ENCODE assay signal across 8 cellular contexts in genomic region chr5:32710859-32711692, GRCh38. TPM values are rescaled to one million over a fixed set of nuclear protein-coding genes. Genes with fewer than 3 reads are reported as not detected.
DNase-seq lines count a peak whose midpoint lies in the region; ATAC-seq and TF ChIP-seq lines count a peak whose summit lies in the region.

TSS of gene NPR3 (plus strand) at chr5:32711321. CDS start at chr5:32711777, 456 bp downstream.

- no peak for DNase-seq in CD8-positive, alpha-beta memory T cell
- DNase-seq in NB4 (ENCODE audit: low read depth) (no peak), colonic mucosa (no peak), right lobe of liver (peak in 1 of 3 donors; percentile 43), thoracic aorta (ENCODE audit: low spot score) (no peak), H4 (ENCODE audit: low spot score) (no peak), NCI-H2107 (lab: John Stamatoyannopoulos, UW) (no peak), DMS79 (lab: John Stamatoyannopoulos, UW) (no peak)

- under 1% methylated on average over 35 of the region's 44 CpGs for WGBS in right lobe of liver (ENCODE audit: insufficient coverage, low coverage, low lambda C conversion rate, missing lambda C conversion rate)

- no peak within 1 kb of the TSS for H3K27ac ChIP-seq in CD8-positive, alpha-beta memory T cell (ENCODE audit: low read depth, low read length)
- H3K27ac ChIP-seq in colonic mucosa (no peak within 1 kb of the TSS), right lobe of liver (peak within 1 kb of the TSS; percentile 47 to 72 (median 68)), thoracic aorta (peak within 1 kb of the TSS; percentile 89)

- peaks cover 0 to 2% (median 0%) of the 10 kb centered on the region in 5 donors for H3K9me3 Mint-ChIP-seq in CD8-positive, alpha-beta memory T cell

- H3K27me3 Mint-ChIP-seq in CD8-positive, alpha-beta memory T cell: peaks cover 52 to 63% of the 10 kb centered on the region in 2 donors

- no peak within 1 kb of the TSS for H3K27ac Mint-ChIP-seq in CD8-positive, alpha-beta memory T cell

- ATAC-seq in right lobe of liver (peak; percentile 6 to 37 (median 24)), thoracic aorta (ENCODE audit: insufficient number of reproducible peaks, low FRiP score, low read depth) (no peak)

- peaks cover 17 to 36% (median 22%) of the 10 kb centered on the region in 3 donors for H3K4me1 Mint-ChIP-seq in CD8-positive, alpha-beta memory T cell

- no peaks in the 10 kb centered on the region for H3K9me3 ChIP-seq in CD8-positive, alpha-beta memory T cell (ENCODE audit: low read length)
- H3K9me3 ChIP-seq in colonic mucosa: no peaks in the 10 kb centered on the region
- no peaks in the 10 kb centered on the region for H3K9me3 ChIP-seq in right lobe of liver
- H3K9me3 ChIP-seq in thoracic aorta: no peaks in the 10 kb centered on the region

- no peaks in the 10 kb centered on the region for H3K36me3 ChIP-seq in CD8-positive, alpha-beta memory T cell (ENCODE audit: insufficient read depth, low read length)
- no peaks in the 10 kb centered on the region for H3K36me3 ChIP-seq in colonic mucosa
- H3K36me3 ChIP-seq in right lobe of liver: no peaks in the 10 kb centered on the region
- no peaks in the 10 kb centered on the region for H3K36me3 ChIP-seq in thoracic aorta

- H3K4me1 ChIP-seq in CD8-positive, alpha-beta memory T cell (ENCODE audit: insufficient read depth, low read length): no peaks in the 10 kb centered on the region
- H3K4me1 ChIP-seq in colonic mucosa (no peaks in the 10 kb centered on the region), right lobe of liver (peaks cover 0 to 25% (median 0%) of the 10 kb centered on the region in 4 donors), thoracic aorta (ENCODE audit: control insufficient read depth in 1 of 2, low read depth in 2 of 2) (peaks cover 3 to 23% of the 10 kb centered on the region in 2 donors)

- H3K9ac ChIP-seq in colonic mucosa (ENCODE audit: low read depth in 2 of 2, low read length in 2 of 2): peak within 1 kb of the TSS in 1 of 2 donors; percentile 58

- intact Hi-C loops in colonic mucosa (cut with DNase I) (no loop called here), right lobe of liver (cut with DNase I) (no loop called here)

- CTCF ChIA-PET in CD8-positive, alpha-beta memory T cell (lab: Charles Lee): no interaction called here

- POLR2A ChIA-PET in CD8-positive, alpha-beta memory T cell (lab: Charles Lee): no interaction called here

- TF ChIP-seq POLR2A in NB4 (IDR thresholded peaks at IDR 0.05; ENCODE audit: extremely low read depth, insufficient read length) (no peak), right lobe of liver (IDR thresholded peaks at IDR 0.05) (no peak)

- H3K4me3 ChIP-seq in CD8-positive, alpha-beta memory T cell (ENCODE audit: low read length): peak within 1 kb of the TSS; percentile 50
- H3K4me3 ChIP-seq in NB4 (ENCODE audit: low read depth, low read length): peak within 1 kb of the TSS; percentile 47
- peak within 1 kb of the TSS; percentile 58 for H3K4me3 ChIP-seq in colonic mucosa
- H3K4me3 ChIP-seq in right lobe of liver: peak within 1 kb of the TSS; percentile 61 to 74 (median 61)
- peak within 1 kb of the TSS; percentile 91 for H3K4me3 ChIP-seq in thoracic aorta

- peak within 1 kb of the TSS; percentile 42 to 78 (median 63) for H3K4me3 Mint-ChIP-seq in CD8-positive, alpha-beta memory T cell

- no peaks in the 10 kb centered on the region for H3K36me3 Mint-ChIP-seq in CD8-positive, alpha-beta memory T cell

- TF ChIP-seq CTCF in NB4 (IDR thresholded peaks at IDR 0.05; ENCODE audit: low read depth, low read length) (no peak), colonic mucosa (IDR thresholded peaks at IDR 0.05) (no peak), right lobe of liver (IDR thresholded peaks at IDR 0.05) (no peak), thoracic aorta (IDR thresholded peaks at IDR 0.05) (no peak)

- peaks cover 7% of the 10 kb centered on the region for H3K27me3 ChIP-seq in CD8-positive, alpha-beta memory T cell (ENCODE audit: insufficient read depth, low read length, poor library complexity, severe bottlenecking)
- H3K27me3 ChIP-seq in colonic mucosa (peaks cover 32% of the 10 kb centered on the region), right lobe of liver (no peaks in the 10 kb centered on the region), thoracic aorta (replicated peaks; ENCODE audit: insufficient read depth) (no peaks in the 10 kb centered on the region)

RNA-seq across cellular contexts. Expression of gene NPR3, which starts in this region (rescaled TPM):
- not detected for total RNA-seq in CD8-positive, alpha-beta memory T cell
- polyA plus RNA-seq in CD8-positive, alpha-beta memory T cell: not detected
- total RNA-seq in colonic mucosa (1 to 10 TPM in 1 of 2 donors, under 1 TPM in 1; 0.20 to 3.0 TPM), right lobe of liver (1 to 10 TPM in 5 of 6 experiments, under 1 TPM in 1; 0.98 to 3.2 (median 2.4) TPM), thoracic aorta (10 to 100 TPM; 25.7 to 34.3 TPM)
- 0.10 and 0.27 TPM in 2 replicates for total RNA-seq in H4 (2014; rRNA removed; shearing (Covaris generic))

Comparison
In these comparisons a context has a peak if more than half of its experiments do, and no peak if none do; other contexts are left out.
1. RNA of gene NPR3 (total RNA-seq): 25.7 to 34.3 TPM in thoracic aorta; 0.20 to 3.0 TPM in colonic mucosa, 0.98 to 3.2 TPM in right lobe of liver, 0.10 to 0.27 TPM in H4 and not detected in CD8-positive, alpha-beta memory T cell; every median in the first group is over 4 times any median in the second.
2. H3K27ac ChIP-seq: peak in right lobe of liver (3 of 3) and thoracic aorta (2 of 2); none in CD8-positive, alpha-beta memory T cell (single experiment) and colonic mucosa (single experiment).
3. Peak in every context shown above with its lines, with median percentiles within 50 percentile points of each other: H3K4me3 ChIP-seq.